ENCODE assay signal across 8 cellular contexts in genomic region chr7:28409716-28410627, GRCh38. TPM values are rescaled to one million over a fixed set of nuclear protein-coding genes. Genes with fewer than 3 reads are reported as not detected.
DNase-seq lines count a peak whose midpoint lies in the region; ATAC-seq, FAIRE-seq and TF ChIP-seq lines count a peak whose summit lies in the region.

No MANE protein-coding gene starts in this region.

- H4K20me1 ChIP-seq in MM.1S (ENCODE audit: insufficient read depth, low read length): no peaks in the 10 kb centered on the region

- peak; percentile 23 to 36 for ATAC-seq in stimulated activated naive B cell treated with anti-CD40 and anti-IgM and Interleukin-4, amounts not matched to agents 10 μg/mL and 1 μg/mL and 100 μg/mL, for 72 hours (replicated peaks)
- ATAC-seq in HG03175 (IDR thresholded peaks at IDR 0.05; ENCODE audit: unreplicated experiment): no peak
- ATAC-seq in GM19467 (IDR thresholded peaks at IDR 0.05; ENCODE audit: unreplicated experiment): no peak

- peak overlapping the region; percentile 91 for H2AFZ ChIP-seq in MM.1S (ENCODE audit: low read length)

- no peaks in the 10 kb centered on the region; the same call in 1 of the 2 replicates for H3F3A ChIP-seq in MM.1S (ENCODE audit: insufficient read depth, low read length)

- no peaks in the 10 kb centered on the region for H3K79me2 ChIP-seq in MM.1S (ENCODE audit: low read length)

- H3K27ac Mint-ChIP-seq in stimulated activated naive B cell treated with anti-CD40 and anti-IgM and Interleukin-4, amounts not matched to agents 10 μg/mL and 1 μg/mL and 100 μg/mL, for 72 hours: peak overlapping the region; percentile 92

- H3K27me3 ChIP-seq in MM.1S (replicated peaks; ENCODE audit: insufficient read depth, low read length) (peaks cover 23% of the 10 kb centered on the region), bronchial epithelial cell (ENCODE audit: control insufficient read depth, insufficient read depth, low read length) (no peaks in the 10 kb centered on the region)

- H3K27ac ChIP-seq in MM.1S (ENCODE audit: low read length) (no peak overlapping the region), kidney (ENCODE audit: low read depth in 2 of 2, low read length in 2 of 2) (no peak overlapping the region)

- TF ChIP-seq CTCF in MM.1S (IDR thresholded peaks at IDR 0.05; ENCODE audit: low read length): no peak
- no peak for TF ChIP-seq CTCF in bronchial epithelial cell (IDR thresholded peaks at IDR 0.05; ENCODE audit: insufficient read depth, low read length, severe bottlenecking)
- no peak for TF ChIP-seq CTCF in kidney (IDR thresholded peaks at IDR 0.05; ENCODE audit: borderline replicate concordance, extremely low read depth, insufficient read depth)

- peaks cover 42 to 77% of the 10 kb centered on the region in 2 donors for H3K27me3 Mint-ChIP-seq in stimulated activated naive B cell treated with anti-CD40 and anti-IgM and Interleukin-4, amounts not matched to agents 10 μg/mL and 1 μg/mL and 100 μg/mL, for 72 hours

- H3K4me3 ChIP-seq in MM.1S (ENCODE audit: low read length) (peak overlapping the region; percentile 76), bronchial epithelial cell (ENCODE audit: low read depth, low read length) (peak overlapping the region; percentile 50), kidney (ENCODE audit: low read length in 2 of 2) (peak overlapping the region; percentile 53 to 73)

- H3K9me2 ChIP-seq in MM.1S (replicated peaks; ENCODE audit: insufficient read depth, low read length): no peaks in the 10 kb centered on the region

- intact Hi-C loops in kidney (cut with DNase I): no loop called here

- H3K36me3 Mint-ChIP-seq in stimulated activated naive B cell treated with anti-CD40 and anti-IgM and Interleukin-4, amounts not matched to agents 10 μg/mL and 1 μg/mL and 100 μg/mL, for 72 hours: peaks cover 2 to 3% of the 10 kb centered on the region in 2 donors

- H3K4me1 ChIP-seq in MM.1S (ENCODE audit: low read length) (0 out of 2 replicates have a peak, but pooled peaks cover 3% of the 10 kb centered on the region), kidney (ENCODE audit: control insufficient read depth in 1 of 2, insufficient read depth in 1 of 2, low read depth in 1 of 2, low read length in 2 of 2) (peaks cover 2% of the 10 kb centered on the region in 2 donors)

- H3K4me2 ChIP-seq in MM.1S (ENCODE audit: low read depth, low read length): peak overlapping the region; percentile 100

- H3K36me3 ChIP-seq in MM.1S (replicated peaks; ENCODE audit: insufficient read depth, low read length): no peaks in the 10 kb centered on the region
- no peaks in the 10 kb centered on the region for H3K36me3 ChIP-seq in bronchial epithelial cell (ENCODE audit: control insufficient read depth, insufficient read depth, low read length)
- H3K36me3 ChIP-seq in kidney (ENCODE audit: control insufficient read depth in 1 of 2, insufficient read depth in 2 of 2, low read length in 2 of 2): no peaks in the 10 kb centered on the region

- FAIRE-seq in bronchial epithelial cell (lab: Jason Lieb, UNC) (no peak), kidney (lab: Jason Lieb, UNC) (no peak)

- DNase-seq in NCI-H1092 treated with DMSO at 0.1 percent for 48 hours (lab: John Stamatoyannopoulos, UW) (peak; percentile 29), NCI-H1092 (lab: John Stamatoyannopoulos, UW) (no peak), MM.1S (no peak), bronchial epithelial cell (ENCODE audit: low read depth) (no peak), kidney (peak; percentile 80)
- no peak for DNase-seq in stimulated activated naive B cell treated with anti-CD40 and anti-IgM and Interleukin-4, amounts not matched to agents 10 μg/mL and 1 μg/mL and 100 μg/mL, for 72 hours

- H3K9me3 ChIP-seq in MM.1S (replicated peaks; ENCODE audit: insufficient read depth, low read length) (no peaks in the 10 kb centered on the region), kidney (ENCODE audit: control insufficient read depth in 1 of 2, low read length in 2 of 2) (no peaks in the 10 kb centered on the region)

- H3K9ac ChIP-seq in MM.1S (ENCODE audit: low read length) (peak overlapping the region; percentile 58), kidney (ENCODE audit: low read length in 2 of 2) (peak overlapping the region; percentile 62 to 67)

- peaks cover 22 to 53% of the 10 kb centered on the region in 2 donors for H3K4me1 Mint-ChIP-seq in stimulated activated naive B cell treated with anti-CD40 and anti-IgM and Interleukin-4, amounts not matched to agents 10 μg/mL and 1 μg/mL and 100 μg/mL, for 72 hours

- H3K9me3 Mint-ChIP-seq in stimulated activated naive B cell treated with anti-CD40 and anti-IgM and Interleukin-4, amounts not matched to agents 10 μg/mL and 1 μg/mL and 100 μg/mL, for 72 hours: peaks cover 0 to 4% of the 10 kb centered on the region in 2 donors

- H3K4me3 Mint-ChIP-seq in stimulated activated naive B cell treated with anti-CD40 and anti-IgM and Interleukin-4, amounts not matched to agents 10 μg/mL and 1 μg/mL and 100 μg/mL, for 72 hours: peak overlapping the region; percentile 92 to 95

RNA-seq across cellular contexts. Expression of gene CREB5, which starts 2.3 kb away (rescaled TPM):
- total RNA-seq in bronchial epithelial cell: 2.1 and 7.3 TPM in 2 replicates
- 27.2 TPM for total RNA-seq in kidney
- polyA plus RNA-seq in kidney (ENCODE audit: insufficient read depth, low read depth, low replicate concordance): 3.4 TPM

Comparison
In these comparisons a context has a peak if more than half of its experiments do, and no peak if none do; other contexts are left out.
1. DNase-seq: peak in NCI-H1092 treated with DMSO at 0.1 percent for 48 hours (single experiment) and kidney (single experiment); none in NCI-H1092 (single experiment), MM.1S (single experiment), bronchial epithelial cell (single experiment) and stimulated activated naive B cell treated with anti-CD40 and anti-IgM and Interleukin-4, amounts not matched to agents 10 μg/mL and 1 μg/mL and 100 μg/mL, for 72 hours (single experiment).
2. ATAC-seq: peak in stimulated activated naive B cell treated with anti-CD40 and anti-IgM and Interleukin-4, amounts not matched to agents 10 μg/mL and 1 μg/mL and 100 μg/mL, for 72 hours (2 of 2); none in HG03175 (single experiment) and GM19467 (single experiment).
3. Peak in every context shown above with its lines, with median percentiles within 50 percentile points of each other: H3K4me3 ChIP-seq.